Comparison of ENCODE assay signal across 1 cellular context in the genomic region with DNA sequence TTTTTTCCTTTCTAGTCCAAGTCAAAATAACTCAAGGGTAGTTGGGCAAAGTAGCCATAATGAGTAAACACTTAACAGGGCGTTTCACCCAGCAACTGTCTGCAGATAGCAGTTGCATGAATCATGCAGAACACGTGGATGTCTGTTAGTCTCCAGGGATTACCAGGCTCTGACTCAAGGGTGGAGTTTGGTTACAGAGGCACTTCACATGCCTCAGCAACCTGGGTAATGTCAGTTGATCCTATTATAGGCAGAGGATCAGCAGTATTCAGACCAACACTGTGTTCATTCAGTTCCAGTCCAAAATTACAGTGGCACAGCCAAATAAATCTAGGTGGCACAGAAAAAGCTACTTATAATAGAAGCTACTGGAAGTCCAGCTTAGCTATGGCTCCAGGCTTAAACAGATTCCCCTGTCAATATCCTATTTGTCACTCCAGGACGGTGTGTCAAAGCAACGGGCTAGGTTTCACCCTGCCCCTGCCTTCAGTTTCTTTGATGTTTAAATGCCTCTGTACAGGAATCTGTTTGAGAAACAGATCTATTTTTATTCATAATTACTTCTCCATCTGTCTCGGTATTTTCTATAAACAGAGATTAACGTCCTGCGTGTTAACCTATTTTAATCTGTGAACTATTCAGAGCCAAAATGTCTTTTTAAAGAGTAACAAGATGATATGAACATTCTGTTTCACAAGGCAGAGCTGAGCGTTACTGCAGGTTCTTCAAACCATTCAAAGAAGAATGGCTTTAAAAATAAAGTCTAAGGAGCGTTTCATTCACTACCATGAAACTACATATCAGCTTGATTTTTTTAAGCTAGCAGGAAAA.
TF ChIP-seq lines count a peak whose summit lies in the region.

No MANE protein-coding gene starts in this region.

TF ChIP-seq in K562, 482 proteins besides CTCF, POLR2A, EP300 and RAD21 (continued from another document and continues in another):
- TF ChIP-seq ZNF766 (CRISPR knock-in tag; conservative IDR thresholded peaks at IDR 0.05) (peak; percentile 70; the same call in 1 of the 2 replicates), SP1 (CRISPR knock-in tag; IDR thresholded peaks at IDR 0.05) (no peak), ZBTB12 (CRISPR knock-in tag; IDR thresholded peaks at IDR 0.05) (no peak), ZNF232 (CRISPR knock-in tag; IDR thresholded peaks at IDR 0.05) (no peak), HEY1 (CRISPR knock-in tag; IDR thresholded peaks at IDR 0.05; ENCODE audit: borderline replicate concordance) (no peak), CREBBP (IDR thresholded peaks at IDR 0.05; ENCODE audit: low read depth, low read length) (no peak), GATA2 (CRISPR knock-in tag; IDR thresholded peaks at IDR 0.05) (no peak), LEF1 (IDR thresholded peaks at IDR 0.05) (no peak), NR0B1 (IDR thresholded peaks at IDR 0.05; ENCODE audit: partially characterized antibody) (no peak), ZNF655 (CRISPR knock-in tag; IDR thresholded peaks at IDR 0.05) (no peak), ZNF507 (tag; conservative IDR thresholded peaks at IDR 0.05) (no peak), HSF4 (CRISPR knock-in tag; IDR thresholded peaks at IDR 0.05; ENCODE audit: borderline replicate concordance) (no peak), ZNF3 (CRISPR knock-in tag; IDR thresholded peaks at IDR 0.05) (no peak), U2AF1 (optimal IDR thresholded peaks at IDR 0.05; ENCODE audit: low read depth, low read length) (no peak), TFAP4 (CRISPR knock-in tag; IDR thresholded peaks at IDR 0.05; ENCODE audit: borderline replicate concordance) (no peak), TEAD4 (IDR thresholded peaks at IDR 0.05; ENCODE audit: low read length) (peak; percentile 72), TEAD4 (CRISPR knock-in tag; IDR thresholded peaks at IDR 0.05; ENCODE audit: borderline replicate concordance) (no peak), MYC (IDR thresholded peaks at IDR 0.05; ENCODE audit: low read depth, low read length) (peak; percentile 77), MYC (CRISPR knock-in tag; IDR thresholded peaks at IDR 0.05; ENCODE audit: borderline replicate concordance, low read depth) (no peak), FOXP4 (CRISPR knock-in tag; IDR thresholded peaks at IDR 0.05; ENCODE audit: borderline replicate concordance) (no peak), ZNF140 (CRISPR knock-in tag; IDR thresholded peaks at IDR 0.05) (no peak), IRF2 (CRISPR knock-in tag; IDR thresholded peaks at IDR 0.05) (no peak), TARDBP (IDR thresholded peaks at IDR 0.05) (no peak), RBFOX2 (IDR thresholded peaks at IDR 0.05; ENCODE audit: low read depth, low read length) (no peak), MAFG (tag; conservative IDR thresholded peaks at IDR 0.05) (peak; percentile 34; the same call in 1 of the 2 replicates), ZNF165 (CRISPR knock-in tag; IDR thresholded peaks at IDR 0.05; ENCODE audit: borderline replicate concordance) (no peak), MTA3 (IDR thresholded peaks at IDR 0.05; ENCODE audit: borderline replicate concordance) (no peak), NFE2L1 (tag; IDR thresholded peaks at IDR 0.05; ENCODE audit: borderline replicate concordance, low read depth) (no peak), HNRNPUL1 (IDR thresholded peaks at IDR 0.05; ENCODE audit: low read length) (no peak), TAF1 (IDR thresholded peaks at IDR 0.05; ENCODE audit: control insufficient read depth, extremely low read depth, insufficient read depth, low read length, severe bottlenecking) (no peak), SAP30 (IDR thresholded peaks at IDR 0.05; ENCODE audit: borderline replicate concordance, insufficient read depth, low read depth, low read length, poor library complexity, severe bottlenecking) (no peak), ILF3 (IDR thresholded peaks at IDR 0.05; ENCODE audit: borderline replicate concordance) (no peak), BRF2 (IDR thresholded peaks at IDR 0.05; ENCODE audit: borderline replicate concordance, insufficient read depth, insufficient read length) (no peak), PPARD (CRISPR knock-in tag; IDR thresholded peaks at IDR 0.05) (no peak), MEF2A (IDR thresholded peaks at IDR 0.05; ENCODE audit: control insufficient read depth, low read depth, low read length) (no peak), HNRNPL (IDR thresholded peaks at IDR 0.05; ENCODE audit: low read depth, low read length) (no peak), ZBTB17 (CRISPR knock-in tag; IDR thresholded peaks at IDR 0.05) (no peak), GATAD2B (IDR thresholded peaks at IDR 0.05; ENCODE audit: borderline replicate concordance) (no peak), PTRF (tag; IDR thresholded peaks at IDR 0.05) (peak; percentile 31; the same call in 1 of the 2 replicates)
- TF ChIP-seq, protein P1, sequence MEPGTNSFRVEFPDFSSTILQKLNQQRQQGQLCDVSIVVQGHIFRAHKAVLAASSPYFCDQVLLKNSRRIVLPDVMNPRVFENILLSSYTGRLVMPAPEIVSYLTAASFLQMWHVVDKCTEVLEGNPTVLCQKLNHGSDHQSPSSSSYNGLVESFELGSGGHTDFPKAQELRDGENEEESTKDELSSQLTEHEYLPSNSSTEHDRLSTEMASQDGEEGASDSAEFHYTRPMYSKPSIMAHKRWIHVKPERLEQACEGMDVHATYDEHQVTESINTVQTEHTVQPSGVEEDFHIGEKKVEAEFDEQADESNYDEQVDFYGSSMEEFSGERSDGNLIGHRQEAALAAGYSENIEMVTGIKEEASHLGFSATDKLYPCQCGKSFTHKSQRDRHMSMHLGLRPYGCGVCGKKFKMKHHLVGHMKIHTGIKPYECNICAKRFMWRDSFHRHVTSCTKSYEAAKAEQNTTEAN (CRISPR knock-in tag; IDR thresholded peaks at IDR 0.05): no peak
- TF ChIP-seq, protein P2, sequence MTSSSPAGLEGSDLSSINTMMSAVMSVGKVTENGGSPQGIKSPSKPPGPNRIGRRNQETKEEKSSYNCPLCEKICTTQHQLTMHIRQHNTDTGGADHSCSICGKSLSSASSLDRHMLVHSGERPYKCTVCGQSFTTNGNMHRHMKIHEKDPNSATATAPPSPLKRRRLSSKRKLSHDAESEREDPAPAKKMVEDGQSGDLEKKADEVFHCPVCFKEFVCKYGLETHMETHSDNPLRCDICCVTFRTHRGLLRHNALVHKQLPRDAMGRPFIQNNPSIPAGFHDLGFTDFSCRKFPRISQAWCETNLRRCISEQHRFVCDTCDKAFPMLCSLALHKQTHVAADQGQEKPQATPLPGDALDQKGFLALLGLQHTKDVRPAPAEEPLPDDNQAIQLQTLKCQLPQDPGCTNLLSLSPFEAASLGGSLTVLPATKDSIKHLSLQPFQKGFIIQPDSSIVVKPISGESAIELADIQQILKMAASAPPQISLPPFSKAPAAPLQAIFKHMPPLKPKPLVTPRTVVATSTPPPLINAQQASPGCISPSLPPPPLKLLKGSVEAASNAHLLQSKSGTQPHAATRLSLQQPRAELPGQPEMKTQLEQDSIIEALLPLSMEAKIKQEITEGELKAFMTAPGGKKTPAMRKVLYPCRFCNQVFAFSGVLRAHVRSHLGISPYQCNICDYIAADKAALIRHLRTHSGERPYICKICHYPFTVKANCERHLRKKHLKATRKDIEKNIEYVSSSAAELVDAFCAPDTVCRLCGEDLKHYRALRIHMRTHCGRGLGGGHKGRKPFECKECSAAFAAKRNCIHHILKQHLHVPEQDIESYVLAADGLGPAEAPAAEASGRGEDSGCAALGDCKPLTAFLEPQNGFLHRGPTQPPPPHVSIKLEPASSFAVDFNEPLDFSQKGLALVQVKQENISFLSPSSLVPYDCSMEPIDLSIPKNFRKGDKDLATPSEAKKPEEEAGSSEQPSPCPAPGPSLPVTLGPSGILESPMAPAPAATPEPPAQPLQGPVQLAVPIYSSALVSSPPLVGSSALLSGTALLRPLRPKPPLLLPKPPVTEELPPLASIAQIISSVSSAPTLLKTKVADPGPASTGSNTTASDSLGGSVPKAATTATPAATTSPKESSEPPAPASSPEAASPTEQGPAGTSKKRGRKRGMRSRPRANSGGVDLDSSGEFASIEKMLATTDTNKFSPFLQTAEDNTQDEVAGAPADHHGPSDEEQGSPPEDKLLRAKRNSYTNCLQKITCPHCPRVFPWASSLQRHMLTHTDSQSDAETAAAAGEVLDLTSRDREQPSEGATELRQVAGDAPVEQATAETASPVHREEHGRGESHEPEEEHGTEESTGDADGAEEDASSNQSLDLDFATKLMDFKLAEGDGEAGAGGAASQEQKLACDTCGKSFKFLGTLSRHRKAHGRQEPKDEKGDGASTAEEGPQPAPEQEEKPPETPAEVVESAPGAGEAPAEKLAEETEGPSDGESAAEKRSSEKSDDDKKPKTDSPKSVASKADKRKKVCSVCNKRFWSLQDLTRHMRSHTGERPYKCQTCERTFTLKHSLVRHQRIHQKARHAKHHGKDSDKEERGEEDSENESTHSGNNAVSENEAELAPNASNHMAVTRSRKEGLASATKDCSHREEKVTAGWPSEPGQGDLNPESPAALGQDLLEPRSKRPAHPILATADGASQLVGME (CRISPR knock-in tag; IDR thresholded peaks at IDR 0.05): no peak
- TF ChIP-seq, protein P3, sequence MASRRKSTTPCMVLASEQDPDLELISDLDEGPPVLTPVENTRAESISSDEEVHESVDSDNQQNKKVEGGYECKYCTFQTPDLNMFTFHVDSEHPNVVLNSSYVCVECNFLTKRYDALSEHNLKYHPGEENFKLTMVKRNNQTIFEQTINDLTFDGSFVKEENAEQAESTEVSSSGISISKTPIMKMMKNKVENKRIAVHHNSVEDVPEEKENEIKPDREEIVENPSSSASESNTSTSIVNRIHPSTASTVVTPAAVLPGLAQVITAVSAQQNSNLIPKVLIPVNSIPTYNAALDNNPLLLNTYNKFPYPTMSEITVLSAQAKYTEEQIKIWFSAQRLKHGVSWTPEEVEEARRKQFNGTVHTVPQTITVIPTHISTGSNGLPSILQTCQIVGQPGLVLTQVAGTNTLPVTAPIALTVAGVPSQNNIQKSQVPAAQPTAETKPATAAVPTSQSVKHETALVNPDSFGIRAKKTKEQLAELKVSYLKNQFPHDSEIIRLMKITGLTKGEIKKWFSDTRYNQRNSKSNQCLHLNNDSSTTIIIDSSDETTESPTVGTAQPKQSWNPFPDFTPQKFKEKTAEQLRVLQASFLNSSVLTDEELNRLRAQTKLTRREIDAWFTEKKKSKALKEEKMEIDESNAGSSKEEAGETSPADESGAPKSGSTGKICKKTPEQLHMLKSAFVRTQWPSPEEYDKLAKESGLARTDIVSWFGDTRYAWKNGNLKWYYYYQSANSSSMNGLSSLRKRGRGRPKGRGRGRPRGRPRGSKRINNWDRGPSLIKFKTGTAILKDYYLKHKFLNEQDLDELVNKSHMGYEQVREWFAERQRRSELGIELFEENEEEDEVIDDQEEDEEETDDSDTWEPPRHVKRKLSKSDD (conservative IDR thresholded peaks at IDR 0.05; ENCODE audit: low read length): no peak
